1 cellular context compared by ENCODE assay signal in the genomic region with DNA sequence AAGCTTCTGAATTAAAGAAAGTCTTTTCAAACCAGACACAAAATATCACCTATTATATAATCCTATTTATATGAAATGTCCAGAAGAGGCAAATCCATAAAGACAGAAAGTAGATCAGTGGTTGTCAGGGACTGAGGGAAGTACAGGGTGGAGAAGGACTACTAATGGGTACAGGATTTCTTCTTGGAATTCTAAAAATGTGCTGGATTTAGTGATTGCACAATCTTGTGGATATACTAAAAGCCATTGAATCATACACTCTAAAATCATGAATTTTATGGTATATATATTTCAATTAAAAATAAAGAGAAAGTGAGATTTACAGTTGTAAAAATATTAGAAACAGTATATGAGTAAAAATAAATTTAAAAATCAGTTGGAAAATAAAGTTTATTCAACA.
A peak's percentile ranks its signal among the peaks of the same experiment; 100 is the strongest.
TF ChIP-seq lines count a peak whose summit lies in the region.

No MANE protein-coding gene starts in this region.

TF ChIP-seq in K562, 482 proteins besides CTCF, POLR2A, EP300 and RAD21:
- TF ChIP-seq CBX3 (IDR thresholded peaks at IDR 0.05; ENCODE audit: borderline replicate concordance in 1 of 2, low read length in 2 of 2) (no peak), CEBPB (tag; IDR thresholded peaks at IDR 0.05) (peak; percentile 42; the same call in 1 of the 2 replicates), CEBPG (CRISPR knock-in tag; IDR thresholded peaks at IDR 0.05) (no peak), CEBPG (tag; conservative IDR thresholded peaks at IDR 0.05 in 1 of 2, IDR thresholded peaks at IDR 0.05 in 1 of 2) (peak in 1 of 2 experiments; percentile 74; a peak in 2 of 4 replicates)
- TF ChIP-seq, protein P1, sequence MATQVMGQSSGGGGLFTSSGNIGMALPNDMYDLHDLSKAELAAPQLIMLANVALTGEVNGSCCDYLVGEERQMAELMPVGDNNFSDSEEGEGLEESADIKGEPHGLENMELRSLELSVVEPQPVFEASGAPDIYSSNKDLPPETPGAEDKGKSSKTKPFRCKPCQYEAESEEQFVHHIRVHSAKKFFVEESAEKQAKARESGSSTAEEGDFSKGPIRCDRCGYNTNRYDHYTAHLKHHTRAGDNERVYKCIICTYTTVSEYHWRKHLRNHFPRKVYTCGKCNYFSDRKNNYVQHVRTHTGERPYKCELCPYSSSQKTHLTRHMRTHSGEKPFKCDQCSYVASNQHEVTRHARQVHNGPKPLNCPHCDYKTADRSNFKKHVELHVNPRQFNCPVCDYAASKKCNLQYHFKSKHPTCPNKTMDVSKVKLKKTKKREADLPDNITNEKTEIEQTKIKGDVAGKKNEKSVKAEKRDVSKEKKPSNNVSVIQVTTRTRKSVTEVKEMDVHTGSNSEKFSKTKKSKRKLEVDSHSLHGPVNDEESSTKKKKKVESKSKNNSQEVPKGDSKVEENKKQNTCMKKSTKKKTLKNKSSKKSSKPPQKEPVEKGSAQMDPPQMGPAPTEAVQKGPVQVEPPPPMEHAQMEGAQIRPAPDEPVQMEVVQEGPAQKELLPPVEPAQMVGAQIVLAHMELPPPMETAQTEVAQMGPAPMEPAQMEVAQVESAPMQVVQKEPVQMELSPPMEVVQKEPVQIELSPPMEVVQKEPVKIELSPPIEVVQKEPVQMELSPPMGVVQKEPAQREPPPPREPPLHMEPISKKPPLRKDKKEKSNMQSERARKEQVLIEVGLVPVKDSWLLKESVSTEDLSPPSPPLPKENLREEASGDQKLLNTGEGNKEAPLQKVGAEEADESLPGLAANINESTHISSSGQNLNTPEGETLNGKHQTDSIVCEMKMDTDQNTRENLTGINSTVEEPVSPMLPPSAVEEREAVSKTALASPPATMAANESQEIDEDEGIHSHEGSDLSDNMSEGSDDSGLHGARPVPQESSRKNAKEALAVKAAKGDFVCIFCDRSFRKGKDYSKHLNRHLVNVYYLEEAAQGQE (CRISPR knock-in tag; IDR thresholded peaks at IDR 0.05; ENCODE audit: low read depth): no peak
TF ChIP-seq in K562: peak in this region for 2.
